ENCODE assay signal across 30 cellular contexts in genomic region chrX:9824554-9824953, GRCh38. TPM values are rescaled to one million over a fixed set of nuclear protein-coding genes. Genes with fewer than 3 reads are reported as not detected.
"Had no signal": no experiment of that assay in that cellular context is flagged by ENCODE, and none has a peak within 500 bp of the region (broad histone marks: within the 10 kb centered on the region; RNA-seq: fewer than 3 reads in every experiment).

No MANE protein-coding gene starts in this region.

- H3K27me3 ChIP-seq: thyroid gland had no signal

- H3K4me3 Mint-ChIP-seq: activated naive CD4-positive, alpha-beta T cell treated with anti-CD3 and anti-CD28 coated beads for 36 hours; activated naive CD8-positive, alpha-beta T cell treated with anti-CD3 and anti-CD28 coated beads, Interleukin-2, amount 10 ng/mL, durations not matched to agents 7 days and 5 days; immature natural killer cell; naive B cell had no signal

- H3K9me3 ChIP-seq: breast epithelium, heart right ventricle, mucosa of descending colon, thyroid gland had no signal

- H3K4me1 Mint-ChIP-seq: activated naive CD8-positive, alpha-beta T cell treated with anti-CD3 and anti-CD28 coated beads, Interleukin-2, amount 10 ng/mL, durations not matched to agents 7 days and 5 days; immature natural killer cell; naive B cell had no signal

- H3K36me3 ChIP-seq: breast epithelium, heart right ventricle, thyroid gland, WERI-Rb-1 had no signal

- H3K4me1 ChIP-seq: breast epithelium, heart right ventricle, thyroid gland had no signal

- H3K27ac Mint-ChIP-seq: activated naive CD4-positive, alpha-beta T cell treated with anti-CD3 and anti-CD28 coated beads for 36 hours; activated naive CD8-positive, alpha-beta T cell treated with anti-CD3 and anti-CD28 coated beads, Interleukin-2, amount 10 ng/mL, durations not matched to agents 7 days and 5 days; immature natural killer cell; naive B cell; progenitor cell of endocrine pancreas had no signal

- ATAC-seq: heart right ventricle; mucosa of descending colon; SK-N-SH treated with all-trans-retinoic acid at 6 μM for 48 hours; stimulated activated naive CD8-positive, alpha-beta T cell treated with anti-CD3 and anti-CD28 coated beads, Interleukin-15, Interleukin-2, amounts not matched to agents 100 U/mL and 50 U/mL, for 24 hours had no signal

- H3K27me3 Mint-ChIP-seq: progenitor cell of endocrine pancreas had no signal

- H3K27ac ChIP-seq: breast epithelium, heart right ventricle, thyroid gland, WERI-Rb-1 had no signal

- DNase-seq: activated CD4-positive, alpha-beta T cell treated with anti-CD3 and anti-CD28 coated beads for 1 hour; activated CD4-positive, alpha-beta T cell treated with anti-CD3 and anti-CD28 coated beads, Interleukin-2, amount 50 U/mL, for 1 hour; activated CD8-positive, alpha-beta memory T cell treated with anti-CD3 and anti-CD28 coated beads, Interleukin-2, amount 50 U/mL, for 48 hours; activated naive CD4-positive, alpha-beta T cell treated with anti-CD3 and anti-CD28 coated beads for 36 hours; activated naive CD8-positive, alpha-beta T cell treated with anti-CD3 and anti-CD28 coated beads, Interleukin-2, amount 10 ng/mL, durations not matched to agents 7 days and 5 days; activated T-cell treated with anti-CD3 and anti-CD28 coated beads, Interleukin-2, amount 50 U/mL, for 48 hours; amniotic stem cell; cerebellar nuclear complex; cortex of kidney; effector CD4-positive, alpha-beta T cell; erythroblast; foreskin fibroblast; heart right ventricle; immature natural killer cell; kidney glomerular epithelial cell; mucosa of descending colon; naive B cell; retina; stimulated activated CD4-positive, alpha-beta T cell treated with anti-CD3 and anti-CD28 coated beads, Interleukin-4, amount 100 ng/mL, for 24 hours; stimulated activated naive CD8-positive, alpha-beta T cell treated with anti-CD3 and anti-CD28 coated beads, Interleukin-15, Interleukin-2, amounts not matched to agents 100 U/mL and 50 U/mL, for 24 hours; thyroid gland; WERI-Rb-1 had no signal

- H3K36me3 Mint-ChIP-seq: activated naive CD8-positive, alpha-beta T cell treated with anti-CD3 and anti-CD28 coated beads, Interleukin-2, amount 10 ng/mL, durations not matched to agents 7 days and 5 days; immature natural killer cell; naive B cell had no signal

- H3K4me3 ChIP-seq: breast epithelium, heart right ventricle, mucosa of descending colon, thyroid gland had no signal

- FAIRE-seq: endometrium had no signal

- H3K9me3 Mint-ChIP-seq: activated naive CD4-positive, alpha-beta T cell treated with anti-CD3 and anti-CD28 coated beads for 36 hours; activated naive CD8-positive, alpha-beta T cell treated with anti-CD3 and anti-CD28 coated beads, Interleukin-2, amount 10 ng/mL, durations not matched to agents 7 days and 5 days; immature natural killer cell had no signal

RNA-seq across cellular contexts. Expression of gene SHROOM2, which starts 38.3 kb away (rescaled TPM):
- total RNA-seq: activated naive CD4-positive, alpha-beta T cell treated with anti-CD3 and anti-CD28 coated beads for 36 hours; activated naive CD8-positive, alpha-beta T cell treated with anti-CD3 and anti-CD28 coated beads, Interleukin-2, amount 10 ng/mL, durations not matched to agents 7 days and 5 days; T-helper 2 cell treated with Interferon-gamma antibody and Interleukin-4, amounts not matched to agents 100 ng/mL and 5 ng/mL, for 36 hours had no signal
- polyA plus RNA-seq: immature natural killer cell had no signal

RNA-seq across cellular contexts. Expression of gene GPR143, which starts 58.9 kb away (rescaled TPM):
- total RNA-seq: activated naive CD4-positive, alpha-beta T cell treated with anti-CD3 and anti-CD28 coated beads for 36 hours; activated naive CD8-positive, alpha-beta T cell treated with anti-CD3 and anti-CD28 coated beads, Interleukin-2, amount 10 ng/mL, durations not matched to agents 7 days and 5 days; fibroblast of lung; osteoblast; subcutaneous adipose tissue; T-helper 2 cell treated with Interferon-gamma antibody and Interleukin-4, amounts not matched to agents 100 ng/mL and 5 ng/mL, for 36 hours had no signal
